In genomic region chr5:96997265-96997859, GRCh38 we compare ENCODE assay signal across 8 cellular contexts.
DNase-seq lines count a peak whose midpoint lies in the region; ATAC-seq and TF ChIP-seq lines count a peak whose summit lies in the region.

No MANE protein-coding gene starts in this region.

- H3K9me3 ChIP-seq in cardiac muscle cell (ENCODE audit: low read depth), result no peaks in the 10 kb centered on the region
- no peaks in the 10 kb centered on the region for H3K9me3 ChIP-seq in right atrium auricular region
- no peaks in the 10 kb centered on the region for H3K9me3 ChIP-seq in uterus

- TF ChIP-seq CTCF in cardiac muscle cell (IDR thresholded peaks at IDR 0.05; ENCODE audit: low read depth, low read length) (peak; percentile 54), right atrium auricular region (IDR thresholded peaks at IDR 0.05) (peak in 1 of 2 donors; percentile 58), uterus (IDR thresholded peaks at IDR 0.05) (peak in 3 of 4 experiments; percentile 18 to 39 (median 37))

- no peak for TF ChIP-seq POLR2A in uterus (IDR thresholded peaks at IDR 0.05)

- DNase-seq in cardiac muscle cell (ENCODE audit: low read depth in 1 of 2, low spot score in 1 of 2) (peak; percentile 66 to 75), right atrium auricular region (ENCODE audit: low spot score) (no peak), MV-4-11 (lab: John Stamatoyannopoulos, UW) (peak; percentile 57), inferior parietal cortex (ENCODE audit: extremely low spot score) (peak; percentile 58), uterus (peak in 1 of 2 donors; percentile 16)

- H3K27me3 ChIP-seq in cardiac muscle cell, result no peaks in the 10 kb centered on the region
- H3K27me3 ChIP-seq in right atrium auricular region, result no peaks in the 10 kb centered on the region
- no peaks in the 10 kb centered on the region for H3K27me3 ChIP-seq in uterus

- ATAC-seq in GM21576 (IDR thresholded peaks at IDR 0.05; ENCODE audit: unreplicated experiment) (peak; percentile 70), HG03039 (IDR thresholded peaks at IDR 0.05; ENCODE audit: unreplicated experiment) (no peak)

- intact Hi-C loops in uterus (cut with DNase I; ENCODE audit: low total_unique reads), result no loop called here

- H3K36me3 ChIP-seq in cardiac muscle cell (no peaks in the 10 kb centered on the region), right atrium auricular region (peaks cover 41% of the 10 kb centered on the region), uterus (no peaks in the 10 kb centered on the region)

- no peaks in the 10 kb centered on the region for H3K9me3 Mint-ChIP-seq in activated naive CD4-positive, alpha-beta T cell treated with anti-CD3 and anti-CD28 coated beads, Interleukin-2, amount 50 U/mL, for 24 hours

- peaks cover 42% of the 10 kb centered on the region for H3K4me1 Mint-ChIP-seq in activated naive CD4-positive, alpha-beta T cell treated with anti-CD3 and anti-CD28 coated beads, Interleukin-2, amount 50 U/mL, for 24 hours

- H3K27ac ChIP-seq in cardiac muscle cell (no peak overlapping the region), right atrium auricular region (no peak overlapping the region), uterus (no peak overlapping the region)

- no peaks in the 10 kb centered on the region for H3K27me3 Mint-ChIP-seq in activated naive CD4-positive, alpha-beta T cell treated with anti-CD3 and anti-CD28 coated beads, Interleukin-2, amount 50 U/mL, for 24 hours

- H3K27ac Mint-ChIP-seq in activated naive CD4-positive, alpha-beta T cell treated with anti-CD3 and anti-CD28 coated beads, Interleukin-2, amount 50 U/mL, for 24 hours, result peak overlapping the region; percentile 18

- no peaks in the 10 kb centered on the region for H3K4me1 ChIP-seq in cardiac muscle cell (ENCODE audit: low read depth)
- no peaks in the 10 kb centered on the region for H3K4me1 ChIP-seq in right atrium auricular region
- no peaks in the 10 kb centered on the region for H3K4me1 ChIP-seq in uterus

- H3K4me3 ChIP-seq in cardiac muscle cell (no peak overlapping the region), right atrium auricular region (no peak overlapping the region), uterus (no peak overlapping the region)

- no peak overlapping the region for H3K4me3 Mint-ChIP-seq in activated naive CD4-positive, alpha-beta T cell treated with anti-CD3 and anti-CD28 coated beads, Interleukin-2, amount 50 U/mL, for 24 hours

- H3K36me3 Mint-ChIP-seq in activated naive CD4-positive, alpha-beta T cell treated with anti-CD3 and anti-CD28 coated beads, Interleukin-2, amount 50 U/mL, for 24 hours, result peaks cover 20% of the 10 kb centered on the region
